8 cellular contexts compared by ENCODE assay signal in the genomic region with DNA sequence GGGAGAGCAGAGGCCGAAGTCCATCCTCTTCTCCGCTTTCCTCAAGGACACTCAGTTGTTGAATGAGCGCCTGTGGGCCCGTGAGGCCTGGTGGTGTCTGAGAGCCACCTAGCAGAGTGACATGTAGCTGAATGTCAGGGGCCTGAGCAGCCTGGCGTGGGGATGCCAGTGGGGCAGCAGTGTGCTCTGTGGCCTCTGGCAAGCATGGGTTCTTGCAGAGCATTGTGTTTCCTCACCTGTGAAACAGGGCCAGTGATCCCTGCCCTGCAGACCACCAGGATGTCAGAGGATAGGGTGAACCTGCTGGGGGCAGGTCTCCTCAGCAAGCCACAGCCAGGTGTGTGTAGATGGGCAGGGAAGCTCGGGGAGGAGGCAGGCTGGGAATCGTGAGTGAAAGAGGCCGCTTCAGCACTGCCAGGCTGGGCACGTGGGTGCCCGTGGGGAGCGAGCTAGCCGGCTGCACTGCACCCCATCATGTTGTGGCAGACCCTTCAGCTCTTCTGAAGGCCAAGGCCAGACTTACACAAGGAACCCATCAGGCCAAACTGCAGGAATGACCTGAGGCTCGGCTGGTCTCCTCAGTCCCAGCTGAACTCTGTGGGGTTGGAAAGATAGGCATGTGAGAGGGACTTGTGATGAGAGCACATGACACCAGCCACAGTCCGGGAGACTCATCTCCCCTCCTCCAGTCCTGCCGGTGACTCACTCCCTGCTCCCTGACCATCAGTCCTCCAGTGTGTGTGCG. TPM values are rescaled to one million over a fixed set of nuclear protein-coding genes. Genes with fewer than 3 reads are reported as not detected.
DNase-seq lines count a peak whose midpoint lies in the region; ATAC-seq, FAIRE-seq and TF ChIP-seq lines count a peak whose summit lies in the region.

No MANE protein-coding gene starts in this region.

- H2AFZ ChIP-seq in OCI-LY7 (ENCODE audit: low read length), result no peak overlapping the region

- no peak for TF ChIP-seq EP300 in A549 (IDR thresholded peaks at IDR 0.05)

- CTCF ChIA-PET in A549 (lab: Yijun Ruan, JAX) (interaction anchor here (0.9 to 4.9 kb wide), 12 partner anchors 15 to 449 kb away, joined by 3 to 46 read pairs (median 6); a partner anchor contains a TSS), OCI-LY7 (lab: Charles Lee; ENCODE audit: unreplicated experiment) (no interaction called here)

- POLR2A ChIA-PET in A549 (lab: Yijun Ruan, JAX) (interaction anchor here (0.9 to 1.2 kb wide), 3 partner anchors 15 to 59 kb away, joined by 3 to 4 read pairs (median 4); a partner anchor contains a TSS), OCI-LY7 (lab: Charles Lee) (no interaction called here)

- H3K27ac ChIP-seq in A549 (peak overlapping the region; percentile 78 to 92), OCI-LY7 (ENCODE audit: low read depth, low read length, poor library complexity, severe bottlenecking) (no peak overlapping the region)

- peak; percentile 98 for FAIRE-seq in A549 (lab: Jason Lieb, UNC)

- no TSS peak for BruUV-seq in OCI-LY7 (replicated peaks; lab: Mats Ljungman, UMichigan)

- H3K36me3 ChIP-seq in iPS-15b (ENCODE audit: control insufficient read depth, insufficient read depth, low read length), result peaks cover 7% of the 10 kb centered on the region
- H3K36me3 ChIP-seq in OCI-LY7 (ENCODE audit: insufficient read depth, low read length), result peaks cover 41% of the 10 kb centered on the region

- no peak for TF ChIP-seq POLR2A in A549 (IDR thresholded peaks at IDR 0.05; ENCODE audit: low read length)

- no peaks in the 10 kb centered on the region for H3K9me2 ChIP-seq in OCI-LY7 (ENCODE audit: insufficient read depth, low read length)

- H3K4me3 ChIP-seq in A549 (no peak overlapping the region), iPS-15b (ENCODE audit: low read depth, low read length) (no peak overlapping the region), OCI-LY7 (ENCODE audit: low read depth, low read length, poor library complexity, severe bottlenecking) (no peak overlapping the region)

- H3K4me2 ChIP-seq in A549 (peak overlapping the region; percentile 75), OCI-LY7 (ENCODE audit: low read length) (no peak overlapping the region)

- no peaks in the 10 kb centered on the region for H3K9me3 ChIP-seq in A549
- H3K9me3 ChIP-seq in iPS-15b (ENCODE audit: control insufficient read depth, insufficient read depth, low read length), result no peaks in the 10 kb centered on the region
- H3K9me3 ChIP-seq in OCI-LY7 (ENCODE audit: low read length), result no peaks in the 10 kb centered on the region

- peaks cover 89% of the 10 kb centered on the region for H3K79me2 ChIP-seq in OCI-LY7 (ENCODE audit: insufficient read depth, low read depth, low read length)

- TF ChIP-seq RAD21 in A549 (conservative IDR thresholded peaks at IDR 0.05 in 1 of 2, IDR thresholded peaks at IDR 0.05 in 1 of 2), result no peak

- no peak for TF ChIP-seq CTCF in A549 (IDR thresholded peaks at IDR 0.05)
- TF ChIP-seq CTCF in OCI-LY7 (conservative IDR thresholded peaks at IDR 0.05; ENCODE audit: low read length), result no peak

- ATAC-seq in A549, result peak; percentile 85 to 87
- no peak for ATAC-seq in GM18867 (IDR thresholded peaks at IDR 0.05; ENCODE audit: unreplicated experiment)

- peak overlapping the region; percentile 49 for H3K9ac ChIP-seq in iPS-15b (ENCODE audit: low read depth, low read length)

- intact Hi-C loops in OCI-LY7 (cut with micrococcal nuclease; ENCODE audit: unreplicated experiment), result no loop called here

- H4K20me1 ChIP-seq in OCI-LY7 (ENCODE audit: insufficient read depth, low read length), result peaks cover 13% of the 10 kb centered on the region

- peak; percentile 83 to 95 for DNase-seq in A549 (ENCODE audit: low read depth in 1 of 2, low spot score in 1 of 2)
- peak; percentile 84 for DNase-seq in HS-5 (ENCODE audit: low read depth)
- peak; percentile 89 for DNase-seq in astrocyte of the hippocampus (ENCODE audit: low read depth, low spot score)
- peak; percentile 72 for DNase-seq in smooth muscle cell of the brain vasculature (ENCODE audit: low read depth, low spot score)
- DNase-seq in NCI-H128 (lab: John Stamatoyannopoulos, UW; ENCODE audit: unreplicated experiment), result no peak
- no peak for DNase-seq in OCI-LY7 (ENCODE audit: low spot score)

- H3K4me1 ChIP-seq in A549, result peaks cover 60% of the 10 kb centered on the region
- H3K4me1 ChIP-seq in iPS-15b (ENCODE audit: control insufficient read depth, insufficient read depth, low read length), result peaks cover 34% of the 10 kb centered on the region
- H3K4me1 ChIP-seq in OCI-LY7 (ENCODE audit: insufficient read depth, low read length, poor library complexity, severe bottlenecking), result peaks cover 23% of the 10 kb centered on the region

- no peaks in the 10 kb centered on the region for H3K27me3 ChIP-seq in iPS-15b (ENCODE audit: control insufficient read depth, insufficient read depth, low read length)

- WGBS in A549 (ENCODE audit: missing lambda C conversion rate), result 52% methylated on average over 16 of the region's 16 CpGs

TF ChIP-seq in A549, 52 proteins besides CTCF, POLR2A, EP300 and RAD21:
- no peak for TF ChIP-seq HOXB5 (CRISPR knock-in tag; IDR thresholded peaks at IDR 0.05)
- TF ChIP-seq MYC (IDR thresholded peaks at IDR 0.05; ENCODE audit: borderline replicate concordance, low read length), result peak; percentile 51; the same call in 1 of the 2 replicates
- TF ChIP-seq, protein P1, sequence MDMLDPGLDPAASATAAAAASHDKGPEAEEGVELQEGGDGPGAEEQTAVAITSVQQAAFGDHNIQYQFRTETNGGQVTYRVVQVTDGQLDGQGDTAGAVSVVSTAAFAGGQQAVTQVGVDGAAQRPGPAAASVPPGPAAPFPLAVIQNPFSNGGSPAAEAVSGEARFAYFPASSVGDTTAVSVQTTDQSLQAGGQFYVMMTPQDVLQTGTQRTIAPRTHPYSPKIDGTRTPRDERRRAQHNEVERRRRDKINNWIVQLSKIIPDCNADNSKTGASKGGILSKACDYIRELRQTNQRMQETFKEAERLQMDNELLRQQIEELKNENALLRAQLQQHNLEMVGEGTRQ (IDR thresholded peaks at IDR 0.05), result peak; percentile 78
- TF ChIP-seq, protein P2, sequence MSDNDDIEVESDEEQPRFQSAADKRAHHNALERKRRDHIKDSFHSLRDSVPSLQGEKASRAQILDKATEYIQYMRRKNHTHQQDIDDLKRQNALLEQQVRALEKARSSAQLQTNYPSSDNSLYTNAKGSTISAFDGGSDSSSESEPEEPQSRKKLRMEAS (IDR thresholded peaks at IDR 0.05), result peak; percentile 71
- TF ChIP-seq ZSCAN20 (CRISPR knock-in tag; IDR thresholded peaks at IDR 0.05), result no peak
- peak in 1 of 2 experiments; percentile 39; a peak in 1 of 5 replicates for TF ChIP-seq JUN (IDR thresholded peaks at IDR 0.05)
- peak; percentile 83 for TF ChIP-seq FOSL2 (IDR thresholded peaks at IDR 0.05)
- peak; percentile 91 for TF ChIP-seq FOSL2 (CRISPR knock-in tag; IDR thresholded peaks at IDR 0.05)
- 0 out of 2 replicates have a peak, but pooled peaks have one; percentile 10 for TF ChIP-seq BHLHE40 (IDR thresholded peaks at IDR 0.05; ENCODE audit: low read depth, low read length)
TF ChIP-seq in A549: peak in this region for 6.

RNA-seq across cellular contexts. Expression of a gene that starts 5.0 kb away (rescaled TPM):
- polyA plus RNA-seq in A549 (2011; rRNA removed) (7.6 and 9.1 TPM in 2 replicates), A549 (2017; fragmentation: RNase III; extraction: RNeasy Plus Mini Kit Qiagen cat#74134 plus additional on column Dnase treatment) (18.7 to 21.9 TPM (median 21.8 TPM) in 3 replicates)
- 22.2 and 27.1 TPM in 2 replicates for polyA plus RNA-seq in A549 (2012; cell fraction: cytosol; rRNA removed)
- 48.6 and 55.2 TPM in 2 replicates for polyA plus RNA-seq in A549 (2012; cell fraction: nucleus; rRNA removed)
- polyA minus RNA-seq in A549 (2011; rRNA and poly(A)+ RNA removed), result 15.4 and 15.8 TPM in 2 replicates
- 35.5 and 48.6 TPM in 2 replicates for total RNA-seq in OCI-LY7 (2014; rRNA removed; shearing (Covaris generic))
- total RNA-seq in OCI-LY7 (2022), result 24.7 and 27.7 TPM in 2 replicates

RNA-seq across cellular contexts. Expression of a gene that starts 18.9 kb away (rescaled TPM):
- 42.2 and 49.2 TPM in 2 replicates for polyA plus RNA-seq in A549 (2011; rRNA removed)
- polyA plus RNA-seq in A549 (2012; cell fraction: cytosol; rRNA removed), result 86.7 and 115 TPM in 2 replicates
- polyA plus RNA-seq in A549 (2012; cell fraction: nucleus; rRNA removed), result 97.2 and 109 TPM in 2 replicates
- polyA plus RNA-seq in A549 (2017; fragmentation: RNase III; extraction: RNeasy Plus Mini Kit Qiagen cat#74134 plus additional on column Dnase treatment), result 75.3 to 86.0 TPM (median 79.4 TPM) in 3 replicates
- polyA minus RNA-seq in A549 (2011; rRNA and poly(A)+ RNA removed), result 23.2 and 33.1 TPM in 2 replicates
- total RNA-seq in OCI-LY7 (2014; rRNA removed; shearing (Covaris generic)), result 45.2 and 60.0 TPM in 2 replicates
- total RNA-seq in OCI-LY7 (2022), result 38.8 and 46.3 TPM in 2 replicates

RNA-seq across cellular contexts. Expression of a gene that starts 21.7 kb away (rescaled TPM):
- polyA plus RNA-seq in A549 (2011; rRNA removed), result 0.25 and 0.34 TPM in 2 replicates
- polyA plus RNA-seq in A549 (2012; cell fraction: cytosol; rRNA removed), result 2.7 and 3.7 TPM in 2 replicates
- polyA plus RNA-seq in A549 (2012; cell fraction: nucleus; rRNA removed), result 4.6 and 8.2 TPM in 2 replicates
- polyA plus RNA-seq in A549 (2017; fragmentation: RNase III; extraction: RNeasy Plus Mini Kit Qiagen cat#74134 plus additional on column Dnase treatment), result 2.7 to 3.6 TPM (median 3.4 TPM) in 3 replicates
- 0.50 and 0.73 TPM in 2 replicates for polyA minus RNA-seq in A549 (2011; rRNA and poly(A)+ RNA removed)
- total RNA-seq in OCI-LY7 (2014; rRNA removed; shearing (Covaris generic)), result 10.6 and 13.5 TPM in 2 replicates
- total RNA-seq in OCI-LY7 (2022), result 31.4 and 31.6 TPM in 2 replicates

RNA-seq across cellular contexts. Expression of a gene that starts 59.1 kb away (rescaled TPM):
- polyA plus RNA-seq in A549 (2011; rRNA removed) (30.7 and 39.0 TPM in 2 replicates), A549 (2017; fragmentation: RNase III; extraction: RNeasy Plus Mini Kit Qiagen cat#74134 plus additional on column Dnase treatment) (74.8 to 93.7 TPM (median 86.4 TPM) in 3 replicates)
- polyA plus RNA-seq in A549 (2012; cell fraction: cytosol; rRNA removed), result 38.3 and 40.7 TPM in 2 replicates
- 229 and 279 TPM in 2 replicates for polyA plus RNA-seq in A549 (2012; cell fraction: nucleus; rRNA removed)
- polyA minus RNA-seq in A549 (2011; rRNA and poly(A)+ RNA removed), result 36.0 and 38.2 TPM in 2 replicates
- 142 and 152 TPM in 2 replicates for total RNA-seq in OCI-LY7 (2014; rRNA removed; shearing (Covaris generic))
- total RNA-seq in OCI-LY7 (2022), result 166 and 181 TPM in 2 replicates

Comparison
In these comparisons a context has a peak if more than half of its experiments do, and no peak if none do; other contexts are left out.
1. DNase-seq: peak in A549 (2 of 2), HS-5 (single experiment), astrocyte of the hippocampus (single experiment) and smooth muscle cell of the brain vasculature (single experiment); none in NCI-H128 (single experiment) and OCI-LY7 (single experiment).